In genomic region chr14:69328765-69329164, GRCh38 we compare ENCODE assay signal across 14 cellular contexts.
DNase-seq lines count a peak whose midpoint lies in the region; ATAC-seq lines count a peak whose summit lies in the region.
"Had no signal": no experiment of that assay in that cellular context is flagged by ENCODE, and none has a peak within 500 bp of the region (broad histone marks: within the 10 kb centered on the region; RNA-seq: fewer than 3 reads in every experiment).

No MANE protein-coding gene starts in this region.

- DNase-seq in NCI-H1105 treated with DMSO at 0.1 percent for 48 hours (lab: John Stamatoyannopoulos, UW), result peak; percentile 51
- DNase-seq in NCI-H1105 (lab: John Stamatoyannopoulos, UW), result no peak
- DNase-seq in G401 (ENCODE audit: low spot score), result peak; percentile 14
- DNase-seq in NCI-H2227 (lab: John Stamatoyannopoulos, UW; ENCODE audit: unreplicated experiment), result peak; percentile 36
- peak; percentile 7 for DNase-seq in inferior parietal cortex (ENCODE audit: extremely low spot score)
- no peak for DNase-seq in superior temporal gyrus (ENCODE audit: extremely low spot score)
- no peak for DNase-seq in amniotic stem cell (lab: John Stamatoyannopoulos, UW)
- DNase-seq: DMS79, GM23248, NCI-H187 treated with DMSO at 0.1 percent for 48 hours, NCI-H510A, PC-9, T-helper 1 cell had no signal

- in situ Hi-C loops in G401 (cut with HindIII; ENCODE audit: low sequenced_read_pairs), result no loop called here

- no peak for ATAC-seq in HG03439 (IDR thresholded peaks at IDR 0.05; ENCODE audit: unreplicated experiment)

Comparison
In these comparisons a context has a peak if more than half of its experiments do, and no peak if none do; other contexts are left out.
1. DNase-seq: peak in NCI-H1105 treated with DMSO at 0.1 percent for 48 hours (single experiment), G401 (single experiment), NCI-H2227 (single experiment) and inferior parietal cortex (single experiment); none in NCI-H1105 (single experiment), superior temporal gyrus (single experiment) and amniotic stem cell (single experiment).